ENCODE assay signal across 8 cellular contexts in the genomic region with DNA sequence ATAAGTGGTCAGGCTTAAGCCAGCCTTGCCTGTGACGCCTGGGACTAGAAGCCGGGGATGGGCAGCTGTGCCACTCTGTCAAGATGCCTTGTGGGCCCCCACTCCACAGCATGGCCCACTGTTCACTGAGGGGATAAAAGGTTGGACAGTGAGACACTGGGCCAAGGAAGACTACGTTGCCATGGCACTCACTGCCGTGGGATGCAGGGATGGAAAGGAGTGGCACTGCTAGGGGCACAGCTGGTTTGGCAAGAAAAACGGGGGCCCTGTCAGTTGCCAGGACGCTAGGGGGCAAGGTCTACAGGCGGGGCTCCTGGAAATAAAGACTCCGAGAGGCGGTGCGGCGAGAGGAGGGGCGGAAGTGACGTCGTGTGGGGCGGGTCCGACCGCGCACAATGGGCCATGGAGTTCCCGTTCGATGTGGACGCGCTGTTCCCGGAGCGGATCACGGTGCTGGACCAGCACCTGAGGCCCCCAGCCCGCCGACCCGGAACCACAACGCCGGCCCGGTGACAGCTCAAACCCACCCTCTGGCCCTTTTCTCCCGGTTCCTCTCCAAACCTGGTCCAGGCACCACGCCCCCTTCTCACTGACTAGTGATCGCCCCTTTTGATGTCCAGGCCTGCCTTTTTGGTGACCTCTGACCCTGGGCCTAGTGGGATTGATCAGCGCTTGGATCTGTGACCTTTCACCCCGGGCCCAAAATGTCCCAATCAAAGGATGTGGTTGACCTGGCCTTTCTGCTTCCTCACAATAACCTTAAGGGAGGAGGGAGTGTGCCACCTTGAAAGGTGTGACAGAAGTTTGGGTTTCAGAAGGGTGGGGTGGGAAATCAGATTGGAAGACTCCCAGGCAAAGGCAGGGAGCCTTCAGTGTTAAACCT. TPM values are rescaled to one million over a fixed set of nuclear protein-coding genes. Genes with fewer than 3 reads are reported as not detected.
DNase-seq lines count a peak whose midpoint lies in the region; ATAC-seq and TF ChIP-seq lines count a peak whose summit lies in the region.

A gene (plus strand): TSS at position 391 of the 883 bp plus-strand sequence.

- H3K4me1 Mint-ChIP-seq in type B pancreatic cell (ENCODE audit: unreplicated experiment), result peaks cover 20% of the 10 kb centered on the region

- H3K27me3 ChIP-seq in HAP-1 (ENCODE audit: low read depth) (no peaks in the 10 kb centered on the region), adipocyte (replicated peaks; ENCODE audit: control insufficient read depth, insufficient read depth, low read length) (no peaks in the 10 kb centered on the region), heart left ventricle (no peaks in the 10 kb centered on the region)

- TF ChIP-seq POLR2A in NB4 (IDR thresholded peaks at IDR 0.05; ENCODE audit: extremely low read depth, insufficient read length) (peak; percentile 56), heart left ventricle (IDR thresholded peaks at IDR 0.05) (peak in 1 of 2 donors; percentile 48)

- peak; percentile 38 for TF ChIP-seq CTCF in NB4 (IDR thresholded peaks at IDR 0.05; ENCODE audit: low read depth, low read length)
- peak in 10 of 12 donors; percentile 6 to 63 (median 43) for TF ChIP-seq CTCF in heart left ventricle (IDR thresholded peaks at IDR 0.05)
- TF ChIP-seq CTCF in type B pancreatic cell (conservative IDR thresholded peaks at IDR 0.05), result peak; percentile 62

- H3K27ac ChIP-seq in heart left ventricle, result peak within 1 kb of the TSS; percentile 73 to 94 (median 88)

- peaks cover 7% of the 10 kb centered on the region; the same call in 1 of the 2 replicates for H3K4me1 ChIP-seq in HAP-1
- H3K4me1 ChIP-seq in adipocyte (ENCODE audit: control insufficient read depth, insufficient read depth, low read length), result peaks cover 10% of the 10 kb centered on the region
- peaks cover 0 to 24% (median 10%) of the 10 kb centered on the region in 12 donors for H3K4me1 ChIP-seq in heart left ventricle

- ATAC-seq in heart left ventricle, result peak; percentile 95 to 98 (median 96)

- no peaks in the 10 kb centered on the region for H3K9me3 ChIP-seq in HAP-1
- no peaks in the 10 kb centered on the region for H3K9me3 ChIP-seq in adipocyte (ENCODE audit: control insufficient read depth, low read length)
- no peaks in the 10 kb centered on the region for H3K9me3 ChIP-seq in heart left ventricle

- intact Hi-C loops in heart left ventricle (cut with DNase I), result no loop called here
- intact Hi-C loops in posterior cingulate gyrus (cut with DNase I), result no loop called here

- in situ Hi-C loops in HAP-1 (cut with MboI; ENCODE audit: low sequenced_read_pairs), result no loop called here

- peaks cover 32% of the 10 kb centered on the region for H3K36me3 Mint-ChIP-seq in type B pancreatic cell

- H3K4me3 ChIP-seq in HAP-1 (peak within 1 kb of the TSS; percentile 52), NB4 (ENCODE audit: low read depth, low read length) (peak within 1 kb of the TSS; percentile 66), adipocyte (ENCODE audit: low read length) (peak within 1 kb of the TSS; percentile 86), heart left ventricle (peak within 1 kb of the TSS; percentile 42 to 84 (median 59))

- H3K36me3 ChIP-seq in HAP-1 (replicated peaks) (peaks cover 54% of the 10 kb centered on the region), adipocyte (ENCODE audit: control insufficient read depth, insufficient read depth, low read length, severe bottlenecking) (peaks cover 44% of the 10 kb centered on the region), heart left ventricle (peaks cover 0 to 79% (median 63%) of the 10 kb centered on the region in 9 donors)

- DNase-seq in EH (ENCODE audit: low read depth), result peak; percentile 79
- peak; percentile 56 to 91 for DNase-seq in HAP-1 (ENCODE audit: low spot score in 2 of 2)
- DNase-seq in NB4 (ENCODE audit: low read depth), result peak; percentile 86
- DNase-seq in SW480 (ENCODE audit: low spot score), result peak; percentile 71
- DNase-seq in adipocyte (ENCODE audit: low read depth), result peak; percentile 93
- peak; percentile 90 to 93 (median 92) for DNase-seq in heart left ventricle
- peak; percentile 89 to 99 (median 94) for DNase-seq in posterior cingulate gyrus
- DNase-seq in type B pancreatic cell (ENCODE audit: extremely low spot score, unreplicated experiment), result peak; percentile 84

- H3K9me3 Mint-ChIP-seq in type B pancreatic cell, result no peaks in the 10 kb centered on the region

- no peaks in the 10 kb centered on the region for H3K27me3 Mint-ChIP-seq in type B pancreatic cell

- H3K27ac Mint-ChIP-seq in type B pancreatic cell, result peak within 1 kb of the TSS; percentile 95

- H3K4me3 Mint-ChIP-seq in type B pancreatic cell, result peak within 1 kb of the TSS; percentile 94

- H3K9ac ChIP-seq in adipocyte (ENCODE audit: low read length), result peak within 1 kb of the TSS; percentile 90

- WGBS in heart left ventricle, 4 donors, result 3 to 4% (median 4%) methylated on average over 35 to 36 of the region's 36 CpGs

RNA-seq across cellular contexts. Expression of the gene that starts here (rescaled TPM):
- total RNA-seq in heart left ventricle (1 to 10 TPM; 1.1 to 7.0 (median 3.3) TPM), type B pancreatic cell (ENCODE audit: low replicate concordance) (23.1 and 47.0 TPM in 2 replicates)
- polyA plus RNA-seq in heart left ventricle, result 1 to 10 TPM; 2.7 to 3.5 TPM

Comparison
In these comparisons a context has a peak if more than half of its experiments do, and no peak if none do; other contexts are left out.
1. Peak in every context shown above with its lines: DNase-seq, ATAC-seq, H3K4me3 ChIP-seq and H3K27ac ChIP-seq.